In the genomic region with DNA sequence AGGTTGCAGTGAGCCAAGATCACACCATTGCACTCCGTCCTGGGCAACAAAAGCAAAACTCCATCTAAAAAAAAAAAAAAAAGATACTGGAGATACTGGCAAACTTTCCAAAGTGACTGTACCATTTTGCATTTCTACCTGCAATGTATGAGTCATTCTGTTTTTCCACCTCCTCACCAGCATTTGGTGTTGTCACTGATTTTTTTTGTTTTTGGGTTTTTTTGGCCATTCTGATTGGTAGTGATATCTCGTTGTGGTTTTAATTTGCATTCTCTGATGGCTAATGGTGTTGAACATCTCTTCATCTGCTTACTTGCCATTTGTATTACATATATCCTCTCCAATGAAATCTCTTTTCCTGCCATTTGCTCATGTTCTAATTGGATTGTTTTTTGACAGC, we compare ENCODE assay signal across 18 cellular contexts.
"Had no signal": no experiment of that assay in that cellular context is flagged by ENCODE, and none has a peak within 500 bp of the region (broad histone marks: within the 10 kb centered on the region; RNA-seq: fewer than 3 reads in every experiment).

No MANE protein-coding gene starts in this region.

- H3K27me3 ChIP-seq: ascending aorta, esophagus squamous epithelium, sigmoid colon, suprapubic skin, transverse colon had no signal

- H3K4me1 ChIP-seq: ascending aorta, esophagus squamous epithelium, left ventricle myocardium inferior, sigmoid colon, suprapubic skin, transverse colon had no signal

- DNase-seq: activated CD4-positive, alpha-beta T cell treated with anti-CD3 and anti-CD28 coated beads for 48 hours; activated effector memory CD4-positive, alpha-beta T cell treated with Interleukin-2 at 50 U/mL for 16 hours; cerebellar nuclear complex; effector CD8-positive, alpha-beta T cell; esophagus squamous epithelium; immature natural killer cell; kidney glomerular epithelial cell; left ventricle myocardium inferior; nephron progenitor cell; nucleus accumbens; sigmoid colon; stimulated activated CD4-positive, alpha-beta T cell treated with anti-CD3 and anti-CD28 coated beads, Interleukin-4, amount 100 ng/mL, for 4 hours; stimulated activated naive CD4-positive, alpha-beta T cell treated with Interleukin-2 at 50 U/mL for 16 hours; transverse colon had no signal

- H3K36me3 Mint-ChIP-seq: immature natural killer cell had no signal

- H3K9me3 Mint-ChIP-seq: activated naive CD4-positive, alpha-beta T cell treated with anti-CD3 and anti-CD28 coated beads, Interleukin-2, amount 50 U/mL, for 24 hours; immature natural killer cell; nephron progenitor cell had no signal

- H3K9me3 ChIP-seq: ascending aorta, esophagus squamous epithelium, left ventricle myocardium inferior, sigmoid colon, suprapubic skin, transverse colon had no signal

- H3K4me3 Mint-ChIP-seq: activated naive CD4-positive, alpha-beta T cell treated with anti-CD3 and anti-CD28 coated beads, Interleukin-2, amount 50 U/mL, for 24 hours; immature natural killer cell; nephron progenitor cell had no signal

- H3K27ac Mint-ChIP-seq: activated naive CD4-positive, alpha-beta T cell treated with anti-CD3 and anti-CD28 coated beads, Interleukin-2, amount 50 U/mL, for 24 hours; immature natural killer cell; nephron progenitor cell had no signal

- H3K36me3 ChIP-seq: ascending aorta, transverse colon had no signal

- H3K4me1 Mint-ChIP-seq: immature natural killer cell, nephron progenitor cell had no signal

- H3K4me3 ChIP-seq: ascending aorta, esophagus squamous epithelium, left ventricle myocardium inferior, sigmoid colon, suprapubic skin, transverse colon had no signal

- H3K27ac ChIP-seq: ascending aorta, esophagus squamous epithelium, left ventricle myocardium inferior, sigmoid colon, suprapubic skin, transverse colon, VCaP had no signal

- H3K27me3 Mint-ChIP-seq: activated naive CD4-positive, alpha-beta T cell treated with anti-CD3 and anti-CD28 coated beads, Interleukin-2, amount 50 U/mL, for 24 hours had no signal
